Comparison of ENCODE assay signal across 13 cellular contexts in the genomic region with DNA sequence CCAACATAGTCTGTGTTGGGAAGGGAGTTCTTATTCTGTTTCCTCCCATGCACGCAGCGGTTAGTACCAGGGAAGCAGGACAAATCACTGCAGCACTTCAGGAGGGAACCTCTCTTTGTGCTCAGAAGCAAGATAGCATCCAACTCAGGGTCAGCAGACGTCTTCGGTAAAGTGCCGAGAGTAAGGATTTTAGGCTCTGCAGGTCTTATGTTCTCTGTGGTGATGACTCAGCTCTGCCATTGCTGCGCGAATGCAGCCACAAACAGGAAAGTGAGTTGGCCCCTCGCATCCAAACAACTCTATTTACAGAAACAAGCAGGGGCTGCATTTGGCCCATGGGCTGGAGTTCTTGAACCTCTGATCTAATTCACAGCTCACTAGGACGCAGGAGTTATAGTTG.
DNase-seq lines count a peak whose midpoint lies in the region; ATAC-seq, FAIRE-seq and TF ChIP-seq lines count a peak whose summit lies in the region.
"Had no signal": no experiment of that assay in that cellular context is flagged by ENCODE, and none has a peak within 500 bp of the region (broad histone marks: within the 10 kb centered on the region; RNA-seq: fewer than 3 reads in every experiment).

No MANE protein-coding gene starts in this region.

- peaks cover 0 to 3% of the 10 kb centered on the region in 2 experiments; a peak in 2 of 4 replicates for H3K27me3 ChIP-seq in GM12878 (replicated peaks in 1 of 2; ENCODE audit: control insufficient read depth in 2 of 2, insufficient read depth in 2 of 2, low read length in 1 of 2)
- H3K27me3 ChIP-seq in mesendoderm (ENCODE audit: insufficient read depth, low read length, poor library complexity) = no peaks in the 10 kb centered on the region
- no peaks in the 10 kb centered on the region for H3K27me3 ChIP-seq in vagina
- H3K27me3 ChIP-seq: upper lobe of left lung had no signal

- peak; percentile 40 for ATAC-seq in activated naive CD8-positive, alpha-beta T cell treated with anti-CD3 and anti-CD28 coated beads, Interleukin-2, amount 50 U/mL, for 24 hours
- peak; percentile 15 for ATAC-seq in GM12878

- no peak for TF ChIP-seq CTCF in GM12878 (IDR thresholded peaks at IDR 0.05 in 2 of 3, conservative IDR thresholded peaks at IDR 0.05 in 1 of 3; ENCODE audit: control insufficient read depth in 2 of 3, extremely low read depth in 1 of 3, insufficient read depth in 1 of 3, low read depth in 3 of 3, low read length in 3 of 3)
- TF ChIP-seq CTCF in vagina (IDR thresholded peaks at IDR 0.05) = no peak
- TF ChIP-seq CTCF in GM10266 (IDR thresholded peaks at IDR 0.05; ENCODE audit: control insufficient read depth, insufficient read depth, low read depth, missing control alignments) = no peak

- no TSS peak for BruUV-seq in GM12878 (replicated peaks; lab: Mats Ljungman, UMichigan)

- no peak overlapping the region for H3K4me3 ChIP-seq in GM12878
- H3K4me3 ChIP-seq in mesendoderm (ENCODE audit: low read length) = no peak overlapping the region
- H3K4me3 ChIP-seq in vagina = no peak overlapping the region
- H3K4me3 ChIP-seq: upper lobe of left lung had no signal

- H3K9me3 Mint-ChIP-seq in activated naive CD8-positive, alpha-beta T cell treated with anti-CD3 and anti-CD28 coated beads, Interleukin-2, amount 50 U/mL, for 24 hours = no peaks in the 10 kb centered on the region
- no peaks in the 10 kb centered on the region for H3K9me3 Mint-ChIP-seq in activated naive CD8-positive, alpha-beta T cell treated with anti-CD3 and anti-CD28 coated beads for 36 hours

- no peak overlapping the region for H4K5ac ChIP-seq in mesendoderm (ENCODE audit: low read length)

- no peak overlapping the region for H2AK5ac ChIP-seq in mesendoderm (ENCODE audit: low read length)

- H3K36me3 Mint-ChIP-seq in activated naive CD8-positive, alpha-beta T cell treated with anti-CD3 and anti-CD28 coated beads, Interleukin-2, amount 50 U/mL, for 24 hours (ENCODE audit: low read depth) = no peaks in the 10 kb centered on the region
- H3K36me3 Mint-ChIP-seq in activated naive CD8-positive, alpha-beta T cell treated with anti-CD3 and anti-CD28 coated beads for 36 hours = no peaks in the 10 kb centered on the region

- H3K4me1 ChIP-seq in GM12878 (ENCODE audit: control insufficient read depth, insufficient read depth, low read length) (peaks cover 22% of the 10 kb centered on the region), mesendoderm (ENCODE audit: control insufficient read depth, low read depth, low read length) (no peaks in the 10 kb centered on the region), vagina (peaks cover 37% of the 10 kb centered on the region)

- CTCF ChIA-PET in GM12878 (lab: Yijun Ruan, JAX) = interaction anchor here (0.7 to 1.9 kb wide), 4 partner anchors 15 to 82 kb away, joined by 3 to 9 read pairs (median 4); no protein-coding TSS in a partner anchor

- no peak overlapping the region for H2AFZ ChIP-seq in GM12878 (ENCODE audit: control insufficient read depth, low read depth, low read length)

- no peaks in the 10 kb centered on the region for H3K9me3 ChIP-seq in GM12878 (replicated peaks; ENCODE audit: control insufficient read depth, insufficient read depth, low read length)
- H3K9me3 ChIP-seq in vagina = no peaks in the 10 kb centered on the region
- H3K9me3 ChIP-seq: upper lobe of left lung had no signal

- peaks cover 2% of the 10 kb centered on the region for H3K27me3 Mint-ChIP-seq in activated naive CD8-positive, alpha-beta T cell treated with anti-CD3 and anti-CD28 coated beads, Interleukin-2, amount 50 U/mL, for 24 hours
- H3K27me3 Mint-ChIP-seq in activated naive CD8-positive, alpha-beta T cell treated with anti-CD3 and anti-CD28 coated beads for 36 hours = peaks cover 10% of the 10 kb centered on the region

- no peak overlapping the region for H3K23ac ChIP-seq in mesendoderm (ENCODE audit: low read length)

- no peak overlapping the region for H2BK120ac ChIP-seq in mesendoderm (ENCODE audit: low read depth, low read length)

- 8% methylated on average over 9 of the region's 9 CpGs for WGBS in GM12878 (ENCODE audit: insufficient coverage, insufficient replicate concordance, low lambda C conversion rate, missing lambda C conversion rate)
- WGBS in mesendoderm (ENCODE audit: extremely low coverage, insufficient coverage, low lambda C conversion rate) = no CpG with 5 or more reads among the region's 9 CpGs

- intact Hi-C loops in GM12878 (cut with micrococcal nuclease; ENCODE audit: unreplicated experiment) = no loop called here
- intact Hi-C loops in vagina (cut with DNase I) = no loop called here

- H2BK5ac ChIP-seq in mesendoderm (ENCODE audit: low read length) = no peak overlapping the region

- H3K56ac ChIP-seq in mesendoderm (ENCODE audit: low read length) = no peak overlapping the region

- H3K4me3 Mint-ChIP-seq in activated naive CD8-positive, alpha-beta T cell treated with anti-CD3 and anti-CD28 coated beads, Interleukin-2, amount 50 U/mL, for 24 hours = no peak overlapping the region
- no peak overlapping the region for H3K4me3 Mint-ChIP-seq in activated naive CD8-positive, alpha-beta T cell treated with anti-CD3 and anti-CD28 coated beads for 36 hours

- no peak overlapping the region for H2BK15ac ChIP-seq in mesendoderm (replicated peaks; ENCODE audit: low read depth)

- POLR2A ChIA-PET in GM12878 (lab: Charles Lee) = no interaction called here

- H3K79me2 ChIP-seq in GM12878 (ENCODE audit: control insufficient read depth, insufficient read depth, low read length) = no peaks in the 10 kb centered on the region
- no peaks in the 10 kb centered on the region for H3K79me2 ChIP-seq in mesendoderm (ENCODE audit: control insufficient read depth, insufficient read depth, low read length)

- H3K27ac ChIP-seq in GM12878 (ENCODE audit: control insufficient read depth, insufficient read depth) (no peak overlapping the region), mesendoderm (ENCODE audit: low read depth, low read length) (no peak overlapping the region), vagina (peak overlapping the region; percentile 33)
- H3K27ac ChIP-seq: upper lobe of left lung had no signal

- H3K36me3 ChIP-seq in GM12878 (ENCODE audit: control insufficient read depth in 2 of 2, insufficient read depth in 2 of 2, low read length in 1 of 2) (no peaks in the 10 kb centered on the region), mesendoderm (ENCODE audit: control insufficient read depth, insufficient read depth, low read length) (no peaks in the 10 kb centered on the region), vagina (no peaks in the 10 kb centered on the region)
- H3K36me3 ChIP-seq: upper lobe of left lung had no signal

- H4K8ac ChIP-seq in mesendoderm (ENCODE audit: low read depth, low read length) = no peak overlapping the region

- no peaks in the 10 kb centered on the region; the same call in 1 of the 2 replicates for H4K20me1 ChIP-seq in GM12878 (ENCODE audit: control insufficient read depth, insufficient read depth)

- no peak overlapping the region for H3K9ac ChIP-seq in GM12878 (ENCODE audit: control insufficient read depth, insufficient read depth, low read length)
- no peak overlapping the region for H3K9ac ChIP-seq in mesendoderm (ENCODE audit: low read length)

- no peak for TF ChIP-seq EP300 in GM12878 (IDR thresholded peaks at IDR 0.05; ENCODE audit: borderline replicate concordance in 1 of 2, control insufficient read depth in 1 of 2, low read depth in 2 of 2, low read length in 2 of 2)

- no peak overlapping the region for H3K27ac Mint-ChIP-seq in activated naive CD8-positive, alpha-beta T cell treated with anti-CD3 and anti-CD28 coated beads, Interleukin-2, amount 50 U/mL, for 24 hours
- H3K27ac Mint-ChIP-seq in activated naive CD8-positive, alpha-beta T cell treated with anti-CD3 and anti-CD28 coated beads for 36 hours = no peak overlapping the region

- in situ Hi-C loops in GM12878 (cut with MboI) = no loop called here

- TF ChIP-seq POLR2A in GM12878 (IDR thresholded peaks at IDR 0.05; ENCODE audit: low read depth, low read length) (no peak), vagina (IDR thresholded peaks at IDR 0.05) (no peak), GM12891 (IDR thresholded peaks at IDR 0.05; ENCODE audit: low read depth, low read length) (no peak)

- SMC1A ChIA-PET in GM12878 (lab: Charles Lee; ENCODE audit: uncharacterized antibody, unreplicated experiment) = interaction anchor here (1.5 to 2.0 kb wide), 3 partner anchors 17 to 190 kb away, joined by 3 to 9 read pairs (median 5); no protein-coding TSS in a partner anchor

- FAIRE-seq in GM12878 (lab: Jason Lieb, UNC) (no peak), GM12891 (lab: Jason Lieb, UNC) (no peak)
- FAIRE-seq: colon had no signal

- H3K18ac ChIP-seq in mesendoderm (ENCODE audit: low read length) = no peak overlapping the region

- DNase-seq in activated naive CD8-positive, alpha-beta T cell treated with anti-CD3 and anti-CD28 coated beads, Interleukin-2, amount 50 U/mL, for 24 hours = no peak
- DNase-seq in activated naive CD8-positive, alpha-beta T cell treated with anti-CD3 and anti-CD28 coated beads for 36 hours = no peak
- DNase-seq in GM12878 (ENCODE audit: low read depth, low spot score) = no peak
- DNase-seq in mesendoderm = peak; percentile 57
- no peak for DNase-seq in vagina (ENCODE audit: extremely low spot score in 2 of 2)
- no peak for DNase-seq in GM10266 (ENCODE audit: extremely low spot score)
- DNase-seq in NCI-H2107 (lab: John Stamatoyannopoulos, UW) = no peak
- DNase-seq in GM12891 (ENCODE audit: insufficient read length, low spot score) = no peak
- DNase-seq: activated CD4-positive, alpha-beta T cell treated with anti-CD3 and anti-CD28 coated beads for 1 hour; left colon; stimulated activated CD4-positive, alpha-beta T cell treated with anti-CD3 and anti-CD28 coated beads, Interleukin-15, amount 100 ng/mL, for 24 hours; upper lobe of left lung had no signal

- H3K4ac ChIP-seq in mesendoderm (ENCODE audit: low read depth, low read length) = no peak overlapping the region

- no peak for TF ChIP-seq RAD21 in GM12878 (IDR thresholded peaks at IDR 0.05; ENCODE audit: insufficient read depth, low read depth, low read length)

- H3K4me1 Mint-ChIP-seq in activated naive CD8-positive, alpha-beta T cell treated with anti-CD3 and anti-CD28 coated beads, Interleukin-2, amount 50 U/mL, for 24 hours = peaks cover 6% of the 10 kb centered on the region
- H3K4me1 Mint-ChIP-seq in activated naive CD8-positive, alpha-beta T cell treated with anti-CD3 and anti-CD28 coated beads for 36 hours = peaks cover 3% of the 10 kb centered on the region

- RAD21 ChIA-PET in GM12878 (lab: Charles Lee; ENCODE audit: unreplicated experiment) = interaction anchor here (1.4 to 3.0 kb wide), 2 partner anchors 10 to 18 kb away, joined by 3 to 11 read pairs; no protein-coding TSS in a partner anchor

- no peaks in the 10 kb centered on the region for H3K79me1 ChIP-seq in mesendoderm (ENCODE audit: low read length)

- H3K4me2 ChIP-seq in GM12878 (ENCODE audit: control insufficient read depth, insufficient read depth) (peak overlapping the region; percentile 25), mesendoderm (ENCODE audit: low read length) (no peak overlapping the region)

TF ChIP-seq in GM12878, 131 proteins besides CTCF, POLR2A, EP300 and RAD21 (continues in another document):
- TF ChIP-seq TCF3 (IDR thresholded peaks at IDR 0.05; ENCODE audit: borderline replicate concordance, insufficient read depth, low read depth, low read length) = no peak

TF ChIP-seq in GM12891, 5 proteins besides CTCF, POLR2A, EP300 and RAD21 (continues in another document):
- TF ChIP-seq POLR2AphosphoS5 (IDR thresholded peaks at IDR 0.05; ENCODE audit: low read depth, low read length) (no peak), SPI1 (IDR thresholded peaks at IDR 0.05; ENCODE audit: low read depth, low read length) (no peak)
